ENCODE assay signal across 8 cellular contexts in genomic region chr6:165850434-165851019, GRCh38.
DNase-seq lines count a peak whose midpoint lies in the region; ATAC-seq and TF ChIP-seq lines count a peak whose summit lies in the region.

No MANE protein-coding gene starts in this region.

- DNase-seq in NCI-H526 (lab: John Stamatoyannopoulos, UW) (peak; percentile 14 to 68), NCI-H526 treated with DMSO at 0.1 percent for 48 hours (lab: John Stamatoyannopoulos, UW) (no peak), NCI-H1092 treated with DMSO at 0.1 percent for 48 hours (lab: John Stamatoyannopoulos, UW) (peak; percentile 83), choroid plexus epithelial cell (ENCODE audit: low read depth) (peak; percentile 74)
- peak; percentile 23 for DNase-seq in activated CD4-positive, CD25-positive, alpha-beta regulatory T cell treated with anti-CD3 and anti-CD28 coated beads, Interleukin-2, amount 50 U/mL, for 16 hours (ENCODE audit: low read depth, low spot score)
- DNase-seq in stimulated activated CD4-positive, alpha-beta T cell treated with anti-CD3 and anti-CD28 coated beads, TNF-alpha, amount 100 ng/mL, for 4 hours (ENCODE audit: low read depth in 3 of 3): peak in 2 of 3 experiments; percentile 29 to 34

- peaks cover 0 to 3% (median 1%) of the 10 kb centered on the region in 4 donors for H3K27me3 ChIP-seq in liver (ENCODE audit: control insufficient read depth in 4 of 4, insufficient read depth in 4 of 4, low read length in 3 of 4)

- WGBS in liver: 13% methylated on average over 9 of the region's 9 CpGs

- ATAC-seq in HG02571 (IDR thresholded peaks at IDR 0.05; ENCODE audit: unreplicated experiment): peak; percentile 87

- no peak overlapping the region for H3K9ac ChIP-seq in liver (ENCODE audit: low read depth in 1 of 2, low read length in 2 of 2)

- no peaks in the 10 kb centered on the region for H3K9me3 ChIP-seq in liver (ENCODE audit: control insufficient read depth in 4 of 4, low read length in 3 of 4)

- TF ChIP-seq CTCF in choroid plexus epithelial cell (conservative IDR thresholded peaks at IDR 0.05; ENCODE audit: low read depth, low read length) (peak; percentile 99), liver (IDR thresholded peaks at IDR 0.05; ENCODE audit: low read depth, low read length, missing input control) (peak; percentile 97)

- no peak overlapping the region for H3K27ac ChIP-seq in liver (ENCODE audit: low read depth in 1 of 2, low read length in 2 of 2)

- H3K36me3 ChIP-seq in liver (ENCODE audit: control insufficient read depth in 4 of 4, insufficient read depth in 3 of 4, low read depth in 1 of 4, low read length in 3 of 4): no peaks in the 10 kb centered on the region

- no peak overlapping the region for H3K4me3 ChIP-seq in choroid plexus epithelial cell (ENCODE audit: low read depth, low read length)
- no peak overlapping the region for H3K4me3 ChIP-seq in liver (ENCODE audit: low read depth in 1 of 3, low read length in 3 of 3)

- TF ChIP-seq RAD21 in liver (IDR thresholded peaks at IDR 0.05): peak; percentile 96

- H3K4me1 ChIP-seq in liver (ENCODE audit: control insufficient read depth in 4 of 4, insufficient read depth in 4 of 4, low read length in 3 of 4): peaks cover 0 to 6% (median 0%) of the 10 kb centered on the region in 4 donors

TF ChIP-seq in liver, 16 proteins besides CTCF, POLR2A, EP300 and RAD21:
- no peak for TF ChIP-seq SP1 (IDR thresholded peaks at IDR 0.05)
- TF ChIP-seq FOXA2 (IDR thresholded peaks at IDR 0.05): no peak
- TF ChIP-seq TAF1 (conservative IDR thresholded peaks at IDR 0.05): no peak
- TF ChIP-seq RXRA (IDR thresholded peaks at IDR 0.05): no peak
- TF ChIP-seq JUND (IDR thresholded peaks at IDR 0.05): no peak
- TF ChIP-seq EGR1 (IDR thresholded peaks at IDR 0.05; ENCODE audit: low read depth in 2 of 2): no peak
- TF ChIP-seq GABPA (IDR thresholded peaks at IDR 0.05 in 1 of 2, conservative IDR thresholded peaks at IDR 0.05 in 1 of 2): no peak
- TF ChIP-seq ZBTB33 (IDR thresholded peaks at IDR 0.05): no peak
- TF ChIP-seq FOXA1 (IDR thresholded peaks at IDR 0.05): no peak
